Comparison of ENCODE assay signal across 8 cellular contexts in the genomic region with DNA sequence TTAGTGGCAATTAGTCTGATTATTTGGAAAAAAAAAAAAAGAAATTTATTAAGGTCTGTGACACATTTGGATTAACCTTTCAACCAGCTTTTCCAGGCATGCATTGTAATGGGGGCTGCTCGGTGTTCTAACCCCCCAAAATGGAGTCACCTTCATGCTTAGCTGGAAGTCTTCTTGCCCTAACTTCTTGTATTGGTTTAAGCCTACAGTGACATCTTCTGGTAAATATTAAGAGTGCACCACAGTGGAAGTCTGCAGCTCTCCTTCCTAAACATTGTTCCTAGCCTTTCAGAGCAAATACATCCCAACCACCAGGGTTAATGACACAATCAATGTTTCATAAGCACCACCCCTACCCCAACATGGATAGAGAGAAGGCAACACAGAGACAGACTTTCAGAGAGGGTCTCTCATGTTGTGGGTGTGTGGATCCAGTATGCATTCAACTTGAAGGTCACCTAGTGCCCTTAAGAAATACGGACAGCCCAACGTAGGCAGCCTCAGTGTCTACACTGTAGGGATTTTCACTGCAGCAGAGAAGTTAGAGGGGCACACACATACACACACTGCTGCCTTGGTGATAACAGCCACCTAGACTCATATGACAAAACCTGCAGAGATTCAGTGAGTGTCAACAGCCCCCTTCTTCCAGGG.
DNase-seq lines count a peak whose midpoint lies in the region; ATAC-seq and TF ChIP-seq lines count a peak whose summit lies in the region.

No MANE protein-coding gene starts in this region.

- TF ChIP-seq EP300 in SK-N-SH (IDR thresholded peaks at IDR 0.05; ENCODE audit: borderline replicate concordance in 1 of 2, low read depth in 1 of 2, low read length in 1 of 2), result no peak

- H3K27me3 ChIP-seq in SK-N-SH (ENCODE audit: insufficient read depth), result peaks cover 20% of the 10 kb centered on the region

- no peaks in the 10 kb centered on the region for H3K36me3 Mint-ChIP-seq in activated CD8-positive, alpha-beta memory T cell treated with anti-CD3 and anti-CD28 coated beads, Interleukin-2, amount 10 ng/mL, durations not matched to agents 7 days and 5 days

- H3K4me2 ChIP-seq in SK-N-SH, result no peak overlapping the region

- no peaks in the 10 kb centered on the region for H3K4me1 ChIP-seq in SK-N-SH (ENCODE audit: control insufficient read depth in 1 of 2, insufficient read depth in 2 of 2, low read depth in 1 of 2, low read length in 1 of 2)

- peak; percentile 64 for TF ChIP-seq RAD21 in SK-N-SH (IDR thresholded peaks at IDR 0.05; ENCODE audit: low read length)

- H3K9me3 Mint-ChIP-seq in activated CD8-positive, alpha-beta memory T cell treated with anti-CD3 and anti-CD28 coated beads, Interleukin-2, amount 10 ng/mL, durations not matched to agents 7 days and 5 days (ENCODE audit: low read depth), result no peaks in the 10 kb centered on the region

- CTCF ChIA-PET in activated CD8-positive, alpha-beta memory T cell treated with anti-CD3 and anti-CD28 coated beads, Interleukin-2, amount 10 ng/mL, durations not matched to agents 7 days and 5 days (lab: Charles Lee), result interaction anchor here (0.9 to 2.4 kb wide), 7 partner anchors 9 to 539 kb away, joined by 3 to 12 read pairs (median 6); no protein-coding TSS in a partner anchor
- CTCF ChIA-PET in SK-N-SH (lab: Yijun Ruan, JAX), result interaction anchor here (0.6 to 3.6 kb wide), 17 partner anchors 8 to 1039 kb away, joined by 3 to 17 read pairs (median 4); no protein-coding TSS in a partner anchor

- POLR2A ChIA-PET in SK-N-SH (lab: Yijun Ruan, JAX), result no interaction called here

- no peaks in the 10 kb centered on the region for H3K9me2 ChIP-seq in SK-N-SH

- no peak overlapping the region for H2AFZ ChIP-seq in SK-N-SH (ENCODE audit: low read depth)

- TF ChIP-seq CTCF in SK-N-SH (IDR thresholded peaks at IDR 0.05), result peak; percentile 72

- H3K4me3 Mint-ChIP-seq in activated CD8-positive, alpha-beta memory T cell treated with anti-CD3 and anti-CD28 coated beads, Interleukin-2, amount 10 ng/mL, durations not matched to agents 7 days and 5 days, result no peak overlapping the region

- no peak for DNase-seq in activated CD8-positive, alpha-beta memory T cell treated with anti-CD3 and anti-CD28 coated beads, Interleukin-2, amount 10 ng/mL, durations not matched to agents 7 days and 5 days
- no peak for DNase-seq in activated CD8-positive, alpha-beta memory T cell treated with anti-CD3 and anti-CD28 coated beads, Interleukin-2, amount 50 U/mL, for 48 hours
- DNase-seq in SK-N-SH (peak; percentile 5), globus pallidus (ENCODE audit: low spot score) (peak; percentile 16), smooth muscle cell of the brain vasculature (ENCODE audit: low read depth, low spot score) (peak; percentile 13), cerebellar nuclear complex (lab: John Stamatoyannopoulos, UW) (no peak)

- no peak overlapping the region for H3K4me3 ChIP-seq in SK-N-SH (ENCODE audit: low read depth in 2 of 2, low read length in 1 of 2)

- no peaks in the 10 kb centered on the region for H3K9me3 ChIP-seq in SK-N-SH

- H3K79me2 ChIP-seq in SK-N-SH (ENCODE audit: insufficient read depth), result no peaks in the 10 kb centered on the region

- H3K27ac ChIP-seq in SK-N-SH (ENCODE audit: low read depth in 2 of 2, low read length in 1 of 2), result no peak overlapping the region

- 0% methylated on average over 3 of the region's 3 CpGs for WGBS in SK-N-SH (ENCODE audit: low lambda C conversion rate)

- H3K4me1 Mint-ChIP-seq in activated CD8-positive, alpha-beta memory T cell treated with anti-CD3 and anti-CD28 coated beads, Interleukin-2, amount 10 ng/mL, durations not matched to agents 7 days and 5 days, result no peaks in the 10 kb centered on the region

- H4K20me1 ChIP-seq in SK-N-SH (ENCODE audit: insufficient read depth), result no peaks in the 10 kb centered on the region

- no peaks in the 10 kb centered on the region for H3F3A ChIP-seq in SK-N-SH (replicated peaks; ENCODE audit: insufficient read depth)

- ATAC-seq in activated CD8-positive, alpha-beta memory T cell treated with anti-CD3 and anti-CD28 coated beads, Interleukin-2, amount 10 ng/mL, durations not matched to agents 7 days and 5 days, result peak; percentile 47
- ATAC-seq in HG03354 (IDR thresholded peaks at IDR 0.05; ENCODE audit: poor library complexity, severe bottlenecking, unreplicated experiment) (peak; percentile 62), GM21381 (IDR thresholded peaks at IDR 0.05; ENCODE audit: unreplicated experiment) (no peak)

- no peaks in the 10 kb centered on the region for H3K27me3 Mint-ChIP-seq in activated CD8-positive, alpha-beta memory T cell treated with anti-CD3 and anti-CD28 coated beads, Interleukin-2, amount 10 ng/mL, durations not matched to agents 7 days and 5 days

- no peak overlapping the region for H3K27ac Mint-ChIP-seq in activated CD8-positive, alpha-beta memory T cell treated with anti-CD3 and anti-CD28 coated beads, Interleukin-2, amount 10 ng/mL, durations not matched to agents 7 days and 5 days

- H3K9ac ChIP-seq in SK-N-SH, result no peak overlapping the region

- no peaks in the 10 kb centered on the region for H3K36me3 ChIP-seq in SK-N-SH (replicated peaks in 1 of 2; ENCODE audit: control insufficient read depth in 1 of 2, insufficient read depth in 2 of 2, low read length in 1 of 2)

TF ChIP-seq in SK-N-SH, 30 proteins besides CTCF, POLR2A, EP300 and RAD21:
- TF ChIP-seq SMC3 (IDR thresholded peaks at IDR 0.05; ENCODE audit: low read depth, low read length), result peak; percentile 58
- TF ChIP-seq TEAD4 (IDR thresholded peaks at IDR 0.05; ENCODE audit: borderline replicate concordance, insufficient read depth), result no peak
- TF ChIP-seq, protein P1, sequence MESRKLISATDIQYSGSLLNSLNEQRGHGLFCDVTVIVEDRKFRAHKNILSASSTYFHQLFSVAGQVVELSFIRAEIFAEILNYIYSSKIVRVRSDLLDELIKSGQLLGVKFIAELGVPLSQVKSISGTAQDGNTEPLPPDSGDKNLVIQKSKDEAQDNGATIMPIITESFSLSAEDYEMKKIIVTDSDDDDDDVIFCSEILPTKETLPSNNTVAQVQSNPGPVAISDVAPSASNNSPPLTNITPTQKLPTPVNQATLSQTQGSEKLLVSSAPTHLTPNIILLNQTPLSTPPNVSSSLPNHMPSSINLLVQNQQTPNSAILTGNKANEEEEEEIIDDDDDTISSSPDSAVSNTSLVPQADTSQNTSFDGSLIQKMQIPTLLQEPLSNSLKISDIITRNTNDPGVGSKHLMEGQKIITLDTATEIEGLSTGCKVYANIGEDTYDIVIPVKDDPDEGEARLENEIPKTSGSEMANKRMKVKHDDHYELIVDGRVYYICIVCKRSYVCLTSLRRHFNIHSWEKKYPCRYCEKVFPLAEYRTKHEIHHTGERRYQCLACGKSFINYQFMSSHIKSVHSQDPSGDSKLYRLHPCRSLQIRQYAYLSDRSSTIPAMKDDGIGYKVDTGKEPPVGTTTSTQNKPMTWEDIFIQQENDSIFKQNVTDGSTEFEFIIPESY (IDR thresholded peaks at IDR 0.05; ENCODE audit: borderline replicate concordance, low read depth), result no peak
TF ChIP-seq in SK-N-SH: peak in this region for 1.

Comparison
In these comparisons a context has a peak if more than half of its experiments do, and no peak if none do; other contexts are left out.
1. DNase-seq: peak in SK-N-SH (single experiment), globus pallidus (single experiment) and smooth muscle cell of the brain vasculature (single experiment); none in activated CD8-positive, alpha-beta memory T cell treated with anti-CD3 and anti-CD28 coated beads, Interleukin-2, amount 10 ng/mL, durations not matched to agents 7 days and 5 days (single experiment), activated CD8-positive, alpha-beta memory T cell treated with anti-CD3 and anti-CD28 coated beads, Interleukin-2, amount 50 U/mL, for 48 hours (single experiment) and cerebellar nuclear complex (0 of 2).